1 cellular context compared by ENCODE assay signal in genomic region chr2:46334389-46335345, GRCh38.
TF ChIP-seq lines count a peak whose summit lies in the region.

No MANE protein-coding gene starts in this region.

TF ChIP-seq in A549, 52 proteins besides CTCF, POLR2A, EP300 and RAD21 (continued from another document):
- TF ChIP-seq CBX2 (IDR thresholded peaks at IDR 0.05; ENCODE audit: borderline replicate concordance, low read depth) (no peak), MAFK (IDR thresholded peaks at IDR 0.05; ENCODE audit: partially characterized antibody) (no peak), GATA3 (IDR thresholded peaks at IDR 0.05; ENCODE audit: borderline replicate concordance) (0 out of 2 replicates have a peak, but pooled peaks have one; percentile 8)
